Comparison of ENCODE assay signal across 8 cellular contexts in genomic region chr19:51338563-51339312, GRCh38. TPM values are rescaled to one million over a fixed set of nuclear protein-coding genes. Genes with fewer than 3 reads are reported as not detected.
DNase-seq lines count a peak whose midpoint lies in the region; ATAC-seq and TF ChIP-seq lines count a peak whose summit lies in the region.

No MANE protein-coding gene starts in this region.

- H3K27ac ChIP-seq in KMS-11 (no peak overlapping the region), adrenal gland (peak overlapping the region in 4 of 5 donors; percentile 13 to 87 (median 44)), prostate gland (peak overlapping the region; percentile 53 to 58), upper lobe of right lung (peak overlapping the region; percentile 45)

- H3K4me2 ChIP-seq in KMS-11 = no peak overlapping the region

- WGBS in adrenal gland, 4 donors = 4 to 6% (median 5%) methylated on average over 24 to 43 of the region's 43 CpGs
- 5% methylated on average over 42 of the region's 43 CpGs for WGBS in prostate gland

- no peaks in the 10 kb centered on the region for H3K36me3 ChIP-seq in KMS-11 (ENCODE audit: insufficient read depth)
- H3K36me3 ChIP-seq in adrenal gland (replicated peaks in 1 of 2) = no peaks in the 10 kb centered on the region
- H3K36me3 ChIP-seq in prostate gland = no peaks in the 10 kb centered on the region
- H3K36me3 ChIP-seq in upper lobe of right lung = no peaks in the 10 kb centered on the region

- H4K20me1 ChIP-seq in KMS-11 (ENCODE audit: insufficient read depth) = no peaks in the 10 kb centered on the region

- DNase-seq in DMS153 treated with DMSO at 0.1 percent for 48 hours (lab: John Stamatoyannopoulos, UW; ENCODE audit: unreplicated experiment) (peak; percentile 73), T-helper 1 cell (peak; percentile 67 to 83 (median 80)), adrenal gland (peak; percentile 80 to 90 (median 86)), left ventricle myocardium superior (peak; percentile 89), prostate gland (ENCODE audit: low spot score) (peak; percentile 75), upper lobe of right lung (peak; percentile 93)

- no peak overlapping the region for H3K4me3 ChIP-seq in KMS-11 (IDR thresholded peaks at IDR 0.05; ENCODE audit: insufficient read depth, low read depth, low read length)
- peak overlapping the region in 2 of 4 donors; percentile 44 to 75 for H3K4me3 ChIP-seq in adrenal gland
- peak overlapping the region; percentile 43 to 52 for H3K4me3 ChIP-seq in prostate gland
- H3K4me3 ChIP-seq in upper lobe of right lung = peak overlapping the region; percentile 71

- no peaks in the 10 kb centered on the region for H3K9me3 ChIP-seq in adrenal gland (replicated peaks in 1 of 3)
- no peaks in the 10 kb centered on the region for H3K9me3 ChIP-seq in prostate gland
- no peaks in the 10 kb centered on the region for H3K9me3 ChIP-seq in upper lobe of right lung

- ATAC-seq in GM21528 (IDR thresholded peaks at IDR 0.05; ENCODE audit: low FRiP score, unreplicated experiment) = peak; percentile 48
- ATAC-seq in left ventricle myocardium superior = peak; percentile 78
- ATAC-seq in upper lobe of right lung = peak; percentile 78

- H2AFZ ChIP-seq in KMS-11 (ENCODE audit: low read depth) = no peak overlapping the region

- H3K27me3 ChIP-seq in KMS-11 (ENCODE audit: insufficient read depth, low read depth) = no peaks in the 10 kb centered on the region
- H3K27me3 ChIP-seq in adrenal gland = no peaks in the 10 kb centered on the region
- no peaks in the 10 kb centered on the region for H3K27me3 ChIP-seq in prostate gland (replicated peaks; ENCODE audit: insufficient read depth)
- H3K27me3 ChIP-seq in upper lobe of right lung = no peaks in the 10 kb centered on the region

- TF ChIP-seq POLR2A in adrenal gland (IDR thresholded peaks at IDR 0.05) = no peak
- peak; percentile 25 for TF ChIP-seq POLR2A in prostate gland (IDR thresholded peaks at IDR 0.05)

- no peaks in the 10 kb centered on the region for H3K4me1 ChIP-seq in KMS-11 (ENCODE audit: low read depth, poor library complexity, severe bottlenecking)
- peaks cover 7 to 14% of the 10 kb centered on the region in 2 donors for H3K4me1 ChIP-seq in adrenal gland (replicated peaks in 1 of 2)
- no peaks in the 10 kb centered on the region for H3K4me1 ChIP-seq in prostate gland (replicated peaks)
- peaks cover 11% of the 10 kb centered on the region for H3K4me1 ChIP-seq in upper lobe of right lung

- H3K9ac ChIP-seq in KMS-11 = no peak overlapping the region

- intact Hi-C loops in adrenal gland (cut with DNase I) (loop anchor here in 1 of 2 donors (10.0 kb wide), 2 partner anchors 66 to 316 kb away; no protein-coding TSS in a partner anchor), left ventricle myocardium superior (cut with micrococcal nuclease) (loop anchor here (10.0 kb wide), 1 partner anchor 96 kb away; no protein-coding TSS in a partner anchor), prostate gland (cut with DNase I) (loop anchor here (5.0 kb wide), 3 partner anchors 54 to 319 kb away; partner anchors contain the start of genes C19orf84 and ZNF175), upper lobe of right lung (cut with DNase I) (no loop called here)

- H3K79me2 ChIP-seq in KMS-11 (ENCODE audit: insufficient read depth, low read depth) = no peaks in the 10 kb centered on the region

- TF ChIP-seq CTCF in KMS-11 (conservative IDR thresholded peaks at IDR 0.05; ENCODE audit: low read depth, low read length) = 0 out of 2 replicates have a peak, but pooled peaks have one; percentile 23
- TF ChIP-seq CTCF in adrenal gland (IDR thresholded peaks at IDR 0.05) = peak; percentile 74 to 94 (median 82)
- TF ChIP-seq CTCF in prostate gland (IDR thresholded peaks at IDR 0.05) = peak; percentile 85 to 91 (median 86)
- TF ChIP-seq CTCF in upper lobe of right lung (IDR thresholded peaks at IDR 0.05) = peak; percentile 85

RNA-seq across cellular contexts. Expression of gene VSIG10L, which starts 3.2 kb away (rescaled TPM):
- total RNA-seq in adrenal gland (1 to 10 TPM; 1.0 to 3.7 (median 2.5) TPM), left ventricle myocardium superior (0.77 TPM), prostate gland (1 to 10 TPM; 2.3 to 9.9 TPM), upper lobe of right lung (2.1 TPM)
- polyA plus RNA-seq in adrenal gland = 1 to 10 TPM; 2.7 to 6.0 (median 4.1) TPM

RNA-seq across cellular contexts. Expression of gene IGLON5, which starts 27.3 kb away (rescaled TPM):
- total RNA-seq in adrenal gland (1 to 10 TPM in 3 of 8 donors, under 1 TPM in 3, not detected in 2; 0.13 to 2.3 (median 0.77) TPM), left ventricle myocardium superior (not detected), prostate gland (10 to 100 TPM in 1 of 2 donors, not detected in 1; 12.6 TPM), upper lobe of right lung (not detected)
- 1 to 10 TPM; 1.3 to 3.4 (median 2.0) TPM for polyA plus RNA-seq in adrenal gland

RNA-seq across cellular contexts. Expression of gene ETFB, which starts 27.4 kb away (rescaled TPM):
- total RNA-seq in adrenal gland = 100 to 1,000 TPM; 179 to 470 (median 240) TPM
- 100 to 1,000 TPM; 110 to 304 (median 159) TPM for polyA plus RNA-seq in adrenal gland
- total RNA-seq in left ventricle myocardium superior = 448 TPM
- 100 to 1,000 TPM in 1 of 2 donors, 10 to 100 TPM in 1; 82.8 to 118 TPM for total RNA-seq in prostate gland
- 54.5 TPM for total RNA-seq in upper lobe of right lung

RNA-seq across cellular contexts. Expression of gene CLDND2, which starts 30.1 kb away (rescaled TPM):
- total RNA-seq in adrenal gland (1 to 10 TPM in 4 of 8 donors, not detected in 4; 1.4 to 2.8 (median 2.3) TPM), left ventricle myocardium superior (not detected), prostate gland (1 to 10 TPM in 1 of 2 donors, not detected in 1; 4.2 TPM), upper lobe of right lung (0.64 TPM)
- polyA plus RNA-seq in adrenal gland = 10 to 100 TPM in 1 of 3 donors, 1 to 10 TPM in 1, under 1 TPM in 1; 0.73 to 11.7 (median 5.5) TPM

RNA-seq across cellular contexts. Expression of gene NKG7, which starts 33.7 kb away (rescaled TPM):
- 1 to 10 TPM; 1.1 to 5.9 (median 2.8) TPM for total RNA-seq in adrenal gland
- 1 to 10 TPM; 1.2 to 5.1 (median 3.6) TPM for polyA plus RNA-seq in adrenal gland
- 0.99 TPM for total RNA-seq in left ventricle myocardium superior
- total RNA-seq in prostate gland = 1 to 10 TPM in 1 of 2 donors, not detected in 1; 1.8 TPM
- total RNA-seq in upper lobe of right lung = 25.1 TPM

Comparison
In these comparisons a context has a peak if more than half of its experiments do, and no peak if none do; other contexts are left out.
1. CTCF ChIP-seq: peak in every context shown above with its lines; median percentile 86 in prostate gland; 85 in upper lobe of right lung; 82 in adrenal gland; 23 in KMS-11.